1 cellular context compared by ENCODE assay signal in the genomic region with DNA sequence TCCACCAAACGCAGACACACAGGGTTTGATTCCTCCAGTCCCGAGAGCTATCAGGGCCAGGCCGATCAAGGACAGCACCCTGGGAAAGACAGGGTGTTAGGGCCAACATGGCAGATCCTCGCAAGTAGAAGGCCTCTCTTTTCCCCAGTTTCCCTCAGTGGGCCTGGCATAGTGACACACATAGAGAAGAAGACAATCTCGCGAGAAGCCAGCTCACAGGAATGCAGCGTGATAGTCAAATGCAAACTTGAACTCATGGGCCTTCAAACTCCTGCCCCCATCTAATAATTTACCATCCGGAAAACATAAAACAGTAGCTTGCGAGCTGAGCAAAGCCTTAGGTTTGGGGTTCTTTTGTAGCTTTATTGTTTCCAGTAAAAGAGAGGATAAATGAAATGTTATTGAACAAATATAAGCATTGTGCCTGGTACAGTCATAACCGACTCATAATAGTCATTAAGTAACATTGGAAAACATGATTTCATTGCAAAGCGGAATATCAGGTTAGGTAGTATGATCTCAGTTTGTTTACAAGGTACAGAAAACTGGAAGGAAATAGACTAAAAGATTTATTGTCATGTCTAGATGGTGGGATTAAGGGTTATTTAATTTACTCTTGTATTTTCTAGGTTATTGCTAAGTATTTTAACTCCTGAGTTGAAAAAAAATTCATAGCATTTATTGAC.
TF ChIP-seq lines count a peak whose summit lies in the region.

No MANE protein-coding gene starts in this region.

TF ChIP-seq in HepG2, 621 proteins besides CTCF, POLR2A, EP300 and RAD21:
- no peak for TF ChIP-seq MAFF (IDR thresholded peaks at IDR 0.05; ENCODE audit: low read depth, low read length)
- TF ChIP-seq ZSCAN22 (CRISPR knock-in tag; IDR thresholded peaks at IDR 0.05): no peak
- peak; percentile 85 for TF ChIP-seq CHD2 (IDR thresholded peaks at IDR 0.05; ENCODE audit: low read depth, low read length)
- TF ChIP-seq SMYD3 (CRISPR knock-in tag; IDR thresholded peaks at IDR 0.05): no peak
- no peak for TF ChIP-seq ZNF331 (CRISPR knock-in tag; IDR thresholded peaks at IDR 0.05)
